8 cellular contexts compared by ENCODE assay signal in the genomic region with DNA sequence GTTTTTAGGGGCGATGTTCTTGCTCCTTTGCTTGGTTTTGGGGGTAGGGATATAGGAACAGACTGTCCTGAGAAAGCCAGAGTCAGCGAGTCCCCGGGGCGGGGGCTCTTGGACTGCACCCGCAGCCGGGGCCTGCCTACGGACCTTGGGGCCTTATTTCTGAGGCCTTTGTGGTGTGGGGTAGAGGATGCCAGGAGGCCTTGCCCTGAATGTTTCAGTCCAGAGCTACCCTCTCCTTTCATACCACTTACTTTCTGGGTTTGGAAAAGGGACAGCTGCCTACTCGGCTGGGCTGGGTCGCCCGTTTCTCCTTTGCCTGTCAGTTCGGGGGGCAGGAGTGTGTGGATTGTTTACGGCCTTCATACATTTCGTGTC. TPM values are rescaled to one million over a fixed set of nuclear protein-coding genes. Genes with fewer than 3 reads are reported as not detected.
DNase-seq lines count a peak whose midpoint lies in the region; ATAC-seq and TF ChIP-seq lines count a peak whose summit lies in the region.

No MANE protein-coding gene starts in this region.

- peak; percentile 2 for DNase-seq in activated T-cell treated with anti-CD3 and anti-CD28 coated beads for 4 hours
- DNase-seq in activated T-cell treated with anti-CD3 and anti-CD28 coated beads, Interleukin-2, amount 50 U/mL, for 1 hour = no peak
- no peak for DNase-seq in SJSA1 (ENCODE audit: low read depth in 1 of 2, low spot score in 2 of 2)
- DNase-seq in endothelial cell (ENCODE audit: low spot score) = no peak
- DNase-seq in T1000 (lab: John Stamatoyannopoulos, UW) = no peak
- no peak for DNase-seq in GM10266 (ENCODE audit: extremely low spot score)

- H3K9me3 ChIP-seq in SJSA1 (replicated peaks) = no peaks in the 10 kb centered on the region

- H3K9me3 Mint-ChIP-seq in endothelial cell (ENCODE audit: unreplicated experiment) (no peaks in the 10 kb centered on the region), nephron (no peaks in the 10 kb centered on the region)

- H3K27ac ChIP-seq in SJSA1 = peak overlapping the region; percentile 79

- ATAC-seq in HG02970 (IDR thresholded peaks at IDR 0.05; ENCODE audit: low FRiP score, unreplicated experiment) = peak; percentile 5

- H3K36me3 ChIP-seq in SJSA1 = peaks cover 29% of the 10 kb centered on the region

- TF ChIP-seq CTCF in endothelial cell (IDR thresholded peaks at IDR 0.05; ENCODE audit: unreplicated experiment) (no peak), nephron (IDR thresholded peaks at IDR 0.05; ENCODE audit: unreplicated experiment in 3 of 3) (no peak), GM10266 (IDR thresholded peaks at IDR 0.05; ENCODE audit: control insufficient read depth, insufficient read depth, low read depth, missing control alignments) (no peak)

- no peaks in the 10 kb centered on the region for H3K27me3 ChIP-seq in SJSA1 (replicated peaks)

- peak overlapping the region; percentile 79 for H3K4me3 ChIP-seq in SJSA1

- peak overlapping the region; percentile 96 for H3K4me3 Mint-ChIP-seq in endothelial cell (ENCODE audit: unreplicated experiment)
- peak overlapping the region; percentile 96 to 97 (median 96) for H3K4me3 Mint-ChIP-seq in nephron

- peaks cover 19% of the 10 kb centered on the region for H3K4me1 ChIP-seq in SJSA1 (replicated peaks)

- H3K27me3 Mint-ChIP-seq in endothelial cell (ENCODE audit: unreplicated experiment) (peaks cover 1% of the 10 kb centered on the region), nephron (ENCODE audit: low read depth) (no peaks in the 10 kb centered on the region)

- H3K27ac Mint-ChIP-seq in endothelial cell (ENCODE audit: unreplicated experiment) (peak overlapping the region; percentile 95), nephron (peak overlapping the region; percentile 97 to 99 (median 98))

- peaks cover 21% of the 10 kb centered on the region for H3K4me1 Mint-ChIP-seq in endothelial cell (ENCODE audit: unreplicated experiment)
- peaks cover 46% of the 10 kb centered on the region for H3K4me1 Mint-ChIP-seq in nephron

- H3K36me3 Mint-ChIP-seq in endothelial cell (ENCODE audit: low read depth, unreplicated experiment) = no peaks in the 10 kb centered on the region
- peaks cover 6% of the 10 kb centered on the region for H3K36me3 Mint-ChIP-seq in nephron (ENCODE audit: low read depth)

RNA-seq across cellular contexts. Expression of a gene that starts 0.4 kb away (rescaled TPM):
- total RNA-seq in SJSA1 (2014; rRNA removed; shearing (Covaris generic)) = 49.2 and 63.1 TPM in 2 replicates
- 39.0 TPM for total RNA-seq in endothelial cell (ENCODE audit: unreplicated experiment)

RNA-seq across cellular contexts. Expression of a gene that starts 35.5 kb away (rescaled TPM):
- total RNA-seq in SJSA1 (2014; rRNA removed; shearing (Covaris generic)) = 2.9 and 3.9 TPM in 2 replicates
- total RNA-seq in endothelial cell (ENCODE audit: unreplicated experiment) = 3.6 TPM
